16 cellular contexts compared by ENCODE assay signal in the genomic region with DNA sequence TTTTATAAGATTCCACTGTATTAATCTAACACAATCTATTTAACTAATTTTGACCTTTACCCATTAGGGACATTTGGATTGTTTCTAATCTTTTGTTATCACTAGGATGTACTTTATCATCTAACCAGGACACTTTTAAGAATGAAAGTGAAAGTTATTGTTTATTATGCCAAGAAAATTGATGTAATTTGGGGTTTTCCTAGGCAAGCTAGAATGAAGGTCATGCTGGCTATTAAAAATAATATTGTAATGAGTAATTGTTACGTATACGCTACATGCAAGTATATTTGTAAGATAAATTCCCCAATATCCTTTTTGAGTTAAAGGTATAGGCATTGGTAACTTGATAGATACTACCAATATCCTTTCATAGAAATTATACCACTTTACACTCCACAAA.
DNase-seq lines count a peak whose midpoint lies in the region; ATAC-seq and TF ChIP-seq lines count a peak whose summit lies in the region.
"Had no signal": no experiment of that assay in that cellular context is flagged by ENCODE, and none has a peak within 500 bp of the region (broad histone marks: within the 10 kb centered on the region; RNA-seq: fewer than 3 reads in every experiment).

No MANE protein-coding gene starts in this region.

- no peak overlapping the region for H3K27ac ChIP-seq in CD4-positive, alpha-beta memory T cell (ENCODE audit: low read depth, low read length)
- H3K27ac ChIP-seq in spleen, result peak overlapping the region in 2 of 8 donors; percentile 16 to 20
- H3K27ac ChIP-seq: ovary, SJCRH30, stomach had no signal

- no peak for TF ChIP-seq POLR2A in spleen (IDR thresholded peaks at IDR 0.05)

- H3K27me3 ChIP-seq in CD4-positive, alpha-beta memory T cell (ENCODE audit: insufficient read depth, low read length), result no peaks in the 10 kb centered on the region
- no peaks in the 10 kb centered on the region for H3K27me3 ChIP-seq in spleen (replicated peaks in 1 of 7)
- H3K27me3 ChIP-seq: ovary, SJCRH30, stomach had no signal

- TF ChIP-seq CTCF in chondrocyte (IDR thresholded peaks at IDR 0.05) (no peak), spleen (IDR thresholded peaks at IDR 0.05 in 8 of 11, conservative IDR thresholded peaks at IDR 0.05 in 3 of 11) (no peak)

- H3K9me3 ChIP-seq in CD4-positive, alpha-beta memory T cell (ENCODE audit: control insufficient read depth in 1 of 2, low read length in 2 of 2), result no peaks in the 10 kb centered on the region
- no peaks in the 10 kb centered on the region for H3K9me3 ChIP-seq in spleen
- H3K9me3 ChIP-seq: ovary, SJCRH30, stomach had no signal

- DNase-seq in CD4-positive, alpha-beta memory T cell, result no peak
- DNase-seq in NCI-H226, result peak; percentile 9
- DNase-seq in chondrocyte (ENCODE audit: low spot score), result no peak
- peak; percentile 8 for DNase-seq in kidney tubule cell (ENCODE audit: low spot score)
- DNase-seq in spleen, result no peak
- no peak for DNase-seq in NAMALWA (ENCODE audit: low spot score)
- no peak for DNase-seq in immature natural killer cell
- DNase-seq: KG1; NCI-H1048; NCI-H524 treated with DMSO at 0.1 percent for 48 hours; ovary; SJCRH30; stimulated activated CD4-positive, alpha-beta T cell treated with anti-CD3 and anti-CD28 coated beads, Interleukin-2, amount 100 ng/mL, for 48 hours; stomach had no signal

- CTCF ChIA-PET in CD4-positive, alpha-beta memory T cell (lab: Charles Lee; ENCODE audit: partially characterized antibody), result interaction anchor here (1.4 to 1.5 kb wide), 2 partner anchors 10 to 38 kb away, joined by 3 to 6 read pairs; no protein-coding TSS in a partner anchor

- no peaks in the 10 kb centered on the region for H3K36me3 ChIP-seq in CD4-positive, alpha-beta memory T cell (ENCODE audit: insufficient read depth, low read length)
- no peaks in the 10 kb centered on the region for H3K36me3 ChIP-seq in spleen
- H3K36me3 ChIP-seq: ovary had no signal

- H3K4me1 Mint-ChIP-seq in CD4-positive, alpha-beta memory T cell, result peaks cover 3 to 8% (median 7%) of the 10 kb centered on the region in 4 donors
- H3K4me1 Mint-ChIP-seq in chondrocyte (ENCODE audit: low read depth) (peaks cover 67% of the 10 kb centered on the region), immature natural killer cell (no peaks in the 10 kb centered on the region)

- H3K27ac Mint-ChIP-seq in CD4-positive, alpha-beta memory T cell, result peak overlapping the region in 3 of 7 donors; percentile 36 to 72 (median 57)
- peak overlapping the region; percentile 59 for H3K27ac Mint-ChIP-seq in chondrocyte (ENCODE audit: unreplicated experiment)
- H3K27ac Mint-ChIP-seq in immature natural killer cell, result no peak overlapping the region

- intact Hi-C loops in CD4-positive, alpha-beta memory T cell (cut with micrococcal nuclease), result no loop called here
- intact Hi-C loops in spleen (cut with DNase I; ENCODE audit: low total_unique reads), result no loop called here

- peak overlapping the region in 7 of 8 donors; percentile 22 to 77 (median 55) for H3K4me3 Mint-ChIP-seq in CD4-positive, alpha-beta memory T cell
- H3K4me3 Mint-ChIP-seq in chondrocyte (ENCODE audit: unreplicated experiment), result no peak overlapping the region
- H3K4me3 Mint-ChIP-seq in immature natural killer cell, result no peak overlapping the region

- no peaks in the 10 kb centered on the region for H3K36me3 Mint-ChIP-seq in CD4-positive, alpha-beta memory T cell
- H3K36me3 Mint-ChIP-seq in chondrocyte (ENCODE audit: low read depth), result peaks cover 27% of the 10 kb centered on the region
- no peaks in the 10 kb centered on the region for H3K36me3 Mint-ChIP-seq in immature natural killer cell

- no peak overlapping the region for H3K4me3 ChIP-seq in CD4-positive, alpha-beta memory T cell (ENCODE audit: low read length in 2 of 2)
- peak overlapping the region in 2 of 8 donors; percentile 5 to 17 for H3K4me3 ChIP-seq in spleen
- H3K4me3 ChIP-seq: lung, ovary, SJCRH30, stomach had no signal

- 42 to 72% (median 63%) methylated on average over 2 of the region's 2 CpGs for WGBS in spleen, 5 donors

- H3K27me3 Mint-ChIP-seq in CD4-positive, alpha-beta memory T cell, result no peaks in the 10 kb centered on the region
- H3K27me3 Mint-ChIP-seq in chondrocyte (ENCODE audit: low read depth) (no peaks in the 10 kb centered on the region), immature natural killer cell (ENCODE audit: low read depth in 3 of 3) (peaks cover 0 to 1% (median 0%) of the 10 kb centered on the region in 3 donors)

- no peaks in the 10 kb centered on the region for H3K9me3 Mint-ChIP-seq in CD4-positive, alpha-beta memory T cell
- H3K9me3 Mint-ChIP-seq in chondrocyte (ENCODE audit: low read depth) (no peaks in the 10 kb centered on the region), immature natural killer cell (peaks cover 0 to 2% (median 0%) of the 10 kb centered on the region in 6 donors)

- no peak for ATAC-seq in GM21619 (IDR thresholded peaks at IDR 0.05; ENCODE audit: unreplicated experiment)

- peaks cover 4% of the 10 kb centered on the region for H3K4me1 ChIP-seq in CD4-positive, alpha-beta memory T cell (ENCODE audit: insufficient read depth, low read length)
- H3K4me1 ChIP-seq in spleen, result peaks cover 0 to 7% (median 2%) of the 10 kb centered on the region in 6 donors
- H3K4me1 ChIP-seq: SJCRH30 had no signal

- POLR2A ChIA-PET in CD4-positive, alpha-beta memory T cell (lab: Charles Lee; ENCODE audit: partially characterized antibody), result no interaction called here

Comparison
In these comparisons a context has a peak if more than half of its experiments do, and no peak if none do; other contexts are left out.
1. DNase-seq: peak in NCI-H226 (single experiment) and kidney tubule cell (single experiment); none in CD4-positive, alpha-beta memory T cell (0 of 5), chondrocyte (single experiment), spleen (single experiment), NAMALWA (single experiment) and immature natural killer cell (0 of 3).
2. H3K4me3 Mint-ChIP-seq: peak in CD4-positive, alpha-beta memory T cell (7 of 8); none in chondrocyte (single experiment) and immature natural killer cell (0 of 5).